Comparison of ENCODE assay signal across 1 cellular context in the genomic region with DNA sequence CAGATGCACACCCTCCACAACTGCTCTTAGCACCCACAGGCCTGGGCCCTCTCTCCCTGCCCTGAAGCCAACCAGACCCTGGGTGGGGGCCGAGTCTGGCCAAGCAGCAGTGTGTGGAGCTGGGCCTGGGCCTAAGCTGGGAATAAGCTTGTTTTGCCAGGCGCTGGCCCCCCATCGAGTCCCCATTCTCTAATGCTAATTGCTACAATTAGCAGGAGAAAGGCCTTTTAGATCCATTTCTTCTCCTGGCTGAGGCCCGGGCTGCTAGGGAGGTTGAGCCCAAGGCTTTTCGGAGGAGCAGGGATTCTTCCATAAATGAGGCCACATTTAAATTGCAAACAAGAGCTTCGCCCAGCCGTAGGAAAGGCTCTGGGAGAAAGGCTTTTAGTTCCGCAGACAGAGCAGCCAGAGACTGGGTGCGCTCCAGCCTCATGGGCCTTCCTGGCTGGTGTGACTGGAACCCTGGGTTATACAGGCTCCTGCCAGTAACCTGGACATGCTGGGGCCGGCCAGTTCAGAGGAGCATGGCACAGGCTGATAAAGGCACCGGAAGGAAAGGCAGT.
A peak's percentile ranks its signal among the peaks of the same experiment; 100 is the strongest.
TF ChIP-seq lines count a peak whose summit lies in the region.

No MANE protein-coding gene starts in this region.

TF ChIP-seq in H1, 55 proteins besides CTCF, POLR2A, EP300 and RAD21:
- peak; percentile 62 for TF ChIP-seq TAF7 (optimal IDR thresholded peaks at IDR 0.05; ENCODE audit: borderline replicate concordance, low read depth, low read length)
- peak; percentile 80 for TF ChIP-seq TBP (IDR thresholded peaks at IDR 0.05; ENCODE audit: low read depth, low read length)
- TF ChIP-seq SP1 (IDR thresholded peaks at IDR 0.05; ENCODE audit: low read depth, low read length): peak; percentile 81
- 0 out of 2 replicates have a peak, but pooled peaks have one; percentile 5 for TF ChIP-seq TEAD4 (IDR thresholded peaks at IDR 0.05; ENCODE audit: low read depth, low read length)
- no peak for TF ChIP-seq POLR2AphosphoS5 (IDR thresholded peaks at IDR 0.05; ENCODE audit: low read depth, low read length)
- peak; percentile 62 for TF ChIP-seq YY1 (IDR thresholded peaks at IDR 0.05; ENCODE audit: low read depth, low read length)
- TF ChIP-seq SAP30 (IDR thresholded peaks at IDR 0.05; ENCODE audit: insufficient read depth, insufficient replicate concordance, low read length): no peak
- TF ChIP-seq TAF1 (IDR thresholded peaks at IDR 0.05; ENCODE audit: low read depth, low read length): peak; percentile 61; the same call in 1 of the 2 replicates
- TF ChIP-seq CREB1 (IDR thresholded peaks at IDR 0.05): no peak
- TF ChIP-seq TCF12 (IDR thresholded peaks at IDR 0.05; ENCODE audit: low read depth, low read length): peak; percentile 82
- TF ChIP-seq BCL11A (IDR thresholded peaks at IDR 0.05; ENCODE audit: low read depth in 2 of 2, low read length in 2 of 2): peak in 1 of 2 experiments; percentile 29
- peak; percentile 87 for TF ChIP-seq RBBP5 (IDR thresholded peaks at IDR 0.05; ENCODE audit: borderline replicate concordance, low read depth, low read length)
- TF ChIP-seq POU5F1 (IDR thresholded peaks at IDR 0.05; ENCODE audit: low read depth, low read length): peak; percentile 76; the same call in 1 of the 2 replicates
- TF ChIP-seq GABPA (IDR thresholded peaks at IDR 0.05; ENCODE audit: borderline replicate concordance, insufficient read depth, low read length): peak; percentile 47; the same call in 1 of the 2 replicates
- TF ChIP-seq HDAC6 (IDR thresholded peaks at IDR 0.05; ENCODE audit: low read depth, low read length): no peak
- TF ChIP-seq NANOG (IDR thresholded peaks at IDR 0.05; ENCODE audit: insufficient read depth, low read depth, low read length, poor library complexity, severe bottlenecking): peak; percentile 97
- TF ChIP-seq SP4 (IDR thresholded peaks at IDR 0.05; ENCODE audit: low read length): 0 out of 2 replicates have a peak, but pooled peaks have one; percentile 27
- TF ChIP-seq, protein P1, sequence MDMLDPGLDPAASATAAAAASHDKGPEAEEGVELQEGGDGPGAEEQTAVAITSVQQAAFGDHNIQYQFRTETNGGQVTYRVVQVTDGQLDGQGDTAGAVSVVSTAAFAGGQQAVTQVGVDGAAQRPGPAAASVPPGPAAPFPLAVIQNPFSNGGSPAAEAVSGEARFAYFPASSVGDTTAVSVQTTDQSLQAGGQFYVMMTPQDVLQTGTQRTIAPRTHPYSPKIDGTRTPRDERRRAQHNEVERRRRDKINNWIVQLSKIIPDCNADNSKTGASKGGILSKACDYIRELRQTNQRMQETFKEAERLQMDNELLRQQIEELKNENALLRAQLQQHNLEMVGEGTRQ (IDR thresholded peaks at IDR 0.05; ENCODE audit: low read length): no peak
- TF ChIP-seq, protein P2, sequence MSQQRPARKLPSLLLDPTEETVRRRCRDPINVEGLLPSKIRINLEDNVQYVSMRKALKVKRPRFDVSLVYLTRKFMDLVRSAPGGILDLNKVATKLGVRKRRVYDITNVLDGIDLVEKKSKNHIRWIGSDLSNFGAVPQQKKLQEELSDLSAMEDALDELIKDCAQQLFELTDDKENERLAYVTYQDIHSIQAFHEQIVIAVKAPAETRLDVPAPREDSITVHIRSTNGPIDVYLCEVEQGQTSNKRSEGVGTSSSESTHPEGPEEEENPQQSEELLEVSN (IDR thresholded peaks at IDR 0.05): 0 out of 2 replicates have a peak, but pooled peaks have one; percentile 51
- peak; percentile 52 for TF ChIP-seq ASH2L (IDR thresholded peaks at IDR 0.05; ENCODE audit: low read length)
TF ChIP-seq in H1: peak in this region for 15.
